Comparison of ENCODE assay signal across 17 cellular contexts in the genomic region with DNA sequence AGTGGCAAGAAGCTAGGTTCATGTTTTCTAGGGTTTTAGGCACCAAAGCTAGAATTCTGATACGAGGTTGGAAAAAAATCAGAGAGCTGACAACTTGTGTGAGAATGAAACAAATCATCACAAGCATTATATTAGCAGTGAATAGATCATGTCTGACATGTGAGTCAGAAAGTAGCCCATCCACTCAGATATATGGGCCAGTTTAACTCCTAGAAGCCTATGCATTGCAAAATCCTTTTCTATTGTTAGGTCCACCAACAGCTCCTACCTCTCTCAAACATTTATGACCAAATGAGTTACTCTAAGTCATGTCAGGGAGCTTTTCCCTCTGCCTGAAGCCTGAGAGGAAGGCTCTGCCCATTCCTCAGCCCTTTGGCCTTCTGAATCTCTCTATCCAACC. TPM values are rescaled to one million over a fixed set of nuclear protein-coding genes. Genes with fewer than 3 reads are reported as not detected.
"Had no signal": no experiment of that assay in that cellular context is flagged by ENCODE, and none has a peak within 500 bp of the region (broad histone marks: within the 10 kb centered on the region; RNA-seq: fewer than 3 reads in every experiment).

No MANE protein-coding gene starts in this region.

- H3K79me2 ChIP-seq: parathyroid adenoma had no signal

- H3K27ac ChIP-seq: brain microvascular endothelial cell, esophagus muscularis mucosa, lower lobe of right lung, parathyroid adenoma, sigmoid colon had no signal

- H3K9me3 ChIP-seq: esophagus muscularis mucosa, lower lobe of right lung, sigmoid colon had no signal

- H3K4me1 ChIP-seq: parathyroid adenoma had no signal

- DNase-seq: activated CD4-positive, alpha-beta T cell treated with anti-CD3 and anti-CD28 coated beads, Interleukin-2, amount 10 ng/mL, durations not matched to agents 24 days and 14 days; activated CD8-positive, alpha-beta T cell treated with anti-CD3 and anti-CD28 coated beads for 36 hours; activated naive CD4-positive, alpha-beta T cell treated with anti-CD3 and anti-CD28 coated beads, Interleukin-2, amount 10 ng/mL, durations not matched to agents 7 days and 5 days; activated naive CD8-positive, alpha-beta T cell treated with anti-CD3 and anti-CD28 coated beads, Interleukin-2, amount 50 U/mL, for 24 hours; activated T-cell treated with anti-CD3 and anti-CD28 coated beads, Interleukin-2, amount 50 U/mL, for 4 hours; brain microvascular endothelial cell; cerebellar nuclear complex; cortex of kidney; left colon; lower lobe of right lung; sigmoid colon; stimulated activated naive CD4-positive, alpha-beta T cell; T-helper 1 cell; T-helper 9 cell had no signal

- H3K4me3 ChIP-seq: esophagus muscularis mucosa, lower lobe of right lung, sigmoid colon had no signal

- H3K36me3 ChIP-seq: brain microvascular endothelial cell, esophagus muscularis mucosa, lower lobe of right lung, sigmoid colon had no signal

- ATAC-seq: activated CD8-positive, alpha-beta T cell treated with anti-CD3 and anti-CD28 coated beads for 36 hours; activated naive CD8-positive, alpha-beta T cell treated with anti-CD3 and anti-CD28 coated beads, Interleukin-2, amount 50 U/mL, for 24 hours; activated T-cell treated with anti-CD3 and anti-CD28 coated beads, Interleukin-2, amount 50 U/mL, for 4 hours had no signal

- H3K27me3 ChIP-seq: brain microvascular endothelial cell, esophagus muscularis mucosa, sigmoid colon had no signal

- H2AFZ ChIP-seq: parathyroid adenoma had no signal

RNA-seq across cellular contexts. Expression of a gene that starts 44.0 kb away (rescaled TPM):
- total RNA-seq: activated CD4-positive, alpha-beta T cell treated with anti-CD3 and anti-CD28 coated beads, Interleukin-2, amount 10 ng/mL, durations not matched to agents 24 days and 14 days; activated CD8-positive, alpha-beta T cell treated with anti-CD3 and anti-CD28 coated beads for 36 hours; natural killer cell treated with Interleukin-12 subunit alpha and Interleukin-12 subunit beta and Interleukin-15 and Interleukin-18, amount 100 ng/mL, for 72 hours had no signal
